16 cellular contexts compared by ENCODE assay signal in the genomic region with DNA sequence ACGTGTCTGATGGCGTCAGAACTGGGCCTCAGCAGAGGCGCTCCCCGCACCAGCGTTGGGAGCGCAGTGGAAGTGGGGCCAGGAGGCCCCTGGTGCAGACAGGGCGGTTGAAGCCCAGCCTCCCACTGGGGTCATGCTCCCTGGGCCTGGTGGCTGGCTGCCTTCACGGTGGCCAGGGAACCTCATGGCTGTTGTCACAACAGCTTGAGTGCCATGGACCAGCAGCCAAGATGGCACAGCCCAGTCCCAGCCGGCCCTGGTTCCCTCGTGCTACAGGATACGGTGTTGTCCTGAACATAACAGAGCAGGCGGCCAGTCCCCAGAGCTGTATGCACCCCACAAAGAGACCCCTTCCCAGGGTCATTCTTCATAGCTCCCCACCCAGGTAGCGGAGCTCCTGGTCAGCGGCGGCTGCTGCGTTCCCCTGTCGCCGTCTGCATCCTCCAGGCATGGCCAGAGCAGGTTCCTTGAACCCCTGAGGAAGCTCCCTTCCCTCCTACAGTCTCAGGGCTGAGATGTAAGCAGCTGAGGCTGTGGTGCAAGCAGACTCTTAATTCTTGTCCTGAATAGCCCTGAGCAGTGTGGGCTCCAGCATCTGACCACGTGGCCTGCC. TPM values are rescaled to one million over a fixed set of nuclear protein-coding genes. Genes with fewer than 3 reads are reported as not detected.
DNase-seq lines count a peak whose midpoint lies in the region; ATAC-seq and TF ChIP-seq lines count a peak whose summit lies in the region.
"Had no signal": no experiment of that assay in that cellular context is flagged by ENCODE, and none has a peak within 500 bp of the region (broad histone marks: within the 10 kb centered on the region; RNA-seq: fewer than 3 reads in every experiment).

No MANE protein-coding gene starts in this region.

- H3K27ac ChIP-seq in body of pancreas (no peak overlapping the region), heart right ventricle (no peak overlapping the region), osteoblast (ENCODE audit: low read depth, low read length) (no peak overlapping the region)
- H3K27ac ChIP-seq: 22Rv1, BLaER1 had no signal

- no peaks in the 10 kb centered on the region for H3K9me3 Mint-ChIP-seq in activated naive CD8-positive, alpha-beta T cell treated with anti-CD3 and anti-CD28 coated beads, Interleukin-2, amount 10 ng/mL, durations not matched to agents 7 days and 5 days
- H3K9me3 Mint-ChIP-seq in activated naive CD8-positive, alpha-beta T cell treated with anti-CD3 and anti-CD28 coated beads for 36 hours = no peaks in the 10 kb centered on the region
- H3K9me3 Mint-ChIP-seq in activated T-cell treated with anti-CD3 and anti-CD28 coated beads, Interleukin-2, amount 50 U/mL, for 24 hours = no peaks in the 10 kb centered on the region
- H3K9me3 Mint-ChIP-seq in stimulated activated naive CD8-positive, alpha-beta T cell treated with anti-CD3 and anti-CD28 coated beads, Interleukin-15, amount 100 ng/mL, for 72 hours = no peaks in the 10 kb centered on the region
- H3K9me3 Mint-ChIP-seq: CD8-positive, alpha-beta memory T cell had no signal

- H3K27ac Mint-ChIP-seq in activated naive CD8-positive, alpha-beta T cell treated with anti-CD3 and anti-CD28 coated beads, Interleukin-2, amount 10 ng/mL, durations not matched to agents 7 days and 5 days = no peak overlapping the region
- H3K27ac Mint-ChIP-seq in activated naive CD8-positive, alpha-beta T cell treated with anti-CD3 and anti-CD28 coated beads for 36 hours = no peak overlapping the region
- H3K27ac Mint-ChIP-seq in activated T-cell treated with anti-CD3 and anti-CD28 coated beads, Interleukin-2, amount 50 U/mL, for 24 hours = no peak overlapping the region
- no peak overlapping the region for H3K27ac Mint-ChIP-seq in stimulated activated naive CD8-positive, alpha-beta T cell treated with anti-CD3 and anti-CD28 coated beads, Interleukin-15, amount 100 ng/mL, for 72 hours
- H3K27ac Mint-ChIP-seq: GM23338 had no signal

- H3K27me3 ChIP-seq in body of pancreas (no peaks in the 10 kb centered on the region), heart right ventricle (no peaks in the 10 kb centered on the region), osteoblast (ENCODE audit: insufficient read depth, low read length) (no peaks in the 10 kb centered on the region)
- H3K27me3 ChIP-seq: BLaER1 had no signal

- no peak for ATAC-seq in activated naive CD8-positive, alpha-beta T cell treated with anti-CD3 and anti-CD28 coated beads, Interleukin-2, amount 10 ng/mL, durations not matched to agents 7 days and 5 days (ENCODE audit: low read depth)
- ATAC-seq in body of pancreas = peak; percentile 12
- ATAC-seq in heart right ventricle = peak in 5 of 8 donors; percentile 32 to 91 (median 56)
- no peak for ATAC-seq in stimulated activated naive CD8-positive, alpha-beta T cell treated with anti-CD3 and anti-CD28 coated beads, Interleukin-15, amount 100 ng/mL, for 72 hours
- ATAC-seq: GM12878, GM23338 had no signal

- WGBS in body of pancreas, 2 donors = 93 to 98% methylated on average over 7 to 18 of the region's 19 CpGs
- WGBS in heart right ventricle, 2 donors = 89 to 91% methylated on average over 19 of the region's 19 CpGs

- TF ChIP-seq CTCF in body of pancreas (IDR thresholded peaks at IDR 0.05) (no peak), heart right ventricle (IDR thresholded peaks at IDR 0.05) (no peak), osteoblast (IDR thresholded peaks at IDR 0.05; ENCODE audit: extremely low read depth, low read depth, low read length) (no peak)

- no peak overlapping the region for H3K4me2 ChIP-seq in osteoblast (ENCODE audit: insufficient read depth, low read length)
- H3K4me2 ChIP-seq: BLaER1, GM23338 had no signal

- H3K4me1 Mint-ChIP-seq in activated naive CD8-positive, alpha-beta T cell treated with anti-CD3 and anti-CD28 coated beads, Interleukin-2, amount 10 ng/mL, durations not matched to agents 7 days and 5 days = no peaks in the 10 kb centered on the region
- H3K4me1 Mint-ChIP-seq in activated naive CD8-positive, alpha-beta T cell treated with anti-CD3 and anti-CD28 coated beads for 36 hours = no peaks in the 10 kb centered on the region
- no peaks in the 10 kb centered on the region for H3K4me1 Mint-ChIP-seq in activated T-cell treated with anti-CD3 and anti-CD28 coated beads, Interleukin-2, amount 50 U/mL, for 24 hours (ENCODE audit: low read depth)
- H3K4me1 Mint-ChIP-seq in stimulated activated naive CD8-positive, alpha-beta T cell treated with anti-CD3 and anti-CD28 coated beads, Interleukin-15, amount 100 ng/mL, for 72 hours = no peaks in the 10 kb centered on the region
- H3K4me1 Mint-ChIP-seq: CD8-positive, alpha-beta memory T cell; GM23338 had no signal

- no peak overlapping the region for H3K4me3 Mint-ChIP-seq in activated naive CD8-positive, alpha-beta T cell treated with anti-CD3 and anti-CD28 coated beads, Interleukin-2, amount 10 ng/mL, durations not matched to agents 7 days and 5 days
- no peak overlapping the region for H3K4me3 Mint-ChIP-seq in activated naive CD8-positive, alpha-beta T cell treated with anti-CD3 and anti-CD28 coated beads for 36 hours
- no peak overlapping the region for H3K4me3 Mint-ChIP-seq in activated T-cell treated with anti-CD3 and anti-CD28 coated beads, Interleukin-2, amount 50 U/mL, for 24 hours
- H3K4me3 Mint-ChIP-seq in stimulated activated naive CD8-positive, alpha-beta T cell treated with anti-CD3 and anti-CD28 coated beads, Interleukin-15, amount 100 ng/mL, for 72 hours = no peak overlapping the region
- H3K4me3 Mint-ChIP-seq: CD8-positive, alpha-beta memory T cell; GM23338 had no signal

- peaks cover 29% of the 10 kb centered on the region for H3K79me2 ChIP-seq in osteoblast (ENCODE audit: insufficient read depth, low read length)

- H3K27me3 Mint-ChIP-seq in activated naive CD8-positive, alpha-beta T cell treated with anti-CD3 and anti-CD28 coated beads, Interleukin-2, amount 10 ng/mL, durations not matched to agents 7 days and 5 days = no peaks in the 10 kb centered on the region
- no peaks in the 10 kb centered on the region for H3K27me3 Mint-ChIP-seq in activated naive CD8-positive, alpha-beta T cell treated with anti-CD3 and anti-CD28 coated beads for 36 hours
- no peaks in the 10 kb centered on the region for H3K27me3 Mint-ChIP-seq in activated T-cell treated with anti-CD3 and anti-CD28 coated beads, Interleukin-2, amount 50 U/mL, for 24 hours
- H3K27me3 Mint-ChIP-seq in stimulated activated naive CD8-positive, alpha-beta T cell treated with anti-CD3 and anti-CD28 coated beads, Interleukin-15, amount 100 ng/mL, for 72 hours = no peaks in the 10 kb centered on the region
- H3K27me3 Mint-ChIP-seq: CD8-positive, alpha-beta memory T cell had no signal

- DNase-seq in activated naive CD8-positive, alpha-beta T cell treated with anti-CD3 and anti-CD28 coated beads, Interleukin-2, amount 10 ng/mL, durations not matched to agents 7 days and 5 days = peak; percentile 24
- DNase-seq in activated naive CD8-positive, alpha-beta T cell treated with anti-CD3 and anti-CD28 coated beads for 36 hours = no peak
- DNase-seq in body of pancreas (no peak), heart right ventricle (no peak), osteoblast (ENCODE audit: insufficient read length, low spot score, missing footprints) (peak; percentile 59), EL (no peak)
- no peak for DNase-seq in activated T-cell treated with anti-CD3 and anti-CD28 coated beads, Interleukin-2, amount 50 U/mL, for 24 hours
- DNase-seq in stimulated activated naive CD8-positive, alpha-beta T cell treated with anti-CD3 and anti-CD28 coated beads, Interleukin-15, amount 100 ng/mL, for 72 hours = no peak
- DNase-seq: AML-193; Caco-2; CD8-positive, alpha-beta memory T cell; DMS53 had no signal

- peaks cover 28% of the 10 kb centered on the region for H4K20me1 ChIP-seq in osteoblast (ENCODE audit: insufficient read depth, low read length)

- intact Hi-C loops in body of pancreas (cut with DNase I) = no loop called here
- intact Hi-C loops in heart right ventricle (cut with DNase I) = no loop called here

- no peak overlapping the region for H2AFZ ChIP-seq in osteoblast (ENCODE audit: low read length)
- H2AFZ ChIP-seq: GM23338 had no signal

- POLR2A ChIA-PET in activated naive CD8-positive, alpha-beta T cell treated with anti-CD3 and anti-CD28 coated beads, Interleukin-2, amount 10 ng/mL, durations not matched to agents 7 days and 5 days (lab: Charles Lee) = interaction anchor here (0.6 kb wide), 1 partner anchor 163 kb away, joined by 3 read pairs; no protein-coding TSS in a partner anchor

- H3K9me3 ChIP-seq in body of pancreas (no peaks in the 10 kb centered on the region), heart right ventricle (no peaks in the 10 kb centered on the region), osteoblast (ENCODE audit: low read depth, low read length) (no peaks in the 10 kb centered on the region)
- H3K9me3 ChIP-seq: Caco-2 had no signal

- H3K36me3 Mint-ChIP-seq in activated naive CD8-positive, alpha-beta T cell treated with anti-CD3 and anti-CD28 coated beads, Interleukin-2, amount 10 ng/mL, durations not matched to agents 7 days and 5 days = peaks cover 1% of the 10 kb centered on the region
- H3K36me3 Mint-ChIP-seq in activated naive CD8-positive, alpha-beta T cell treated with anti-CD3 and anti-CD28 coated beads for 36 hours = peaks cover 1% of the 10 kb centered on the region
- H3K36me3 Mint-ChIP-seq in activated T-cell treated with anti-CD3 and anti-CD28 coated beads, Interleukin-2, amount 50 U/mL, for 24 hours (ENCODE audit: low read depth) = peaks cover 33% of the 10 kb centered on the region

- H3K4me1 ChIP-seq in body of pancreas (no peaks in the 10 kb centered on the region), heart right ventricle (peaks cover 0 to 3% (median 0%) of the 10 kb centered on the region in 9 donors), osteoblast (ENCODE audit: insufficient read depth, low read length) (peaks cover 19% of the 10 kb centered on the region)
- H3K4me1 ChIP-seq: Caco-2 had no signal

- H3K4me3 ChIP-seq in body of pancreas = no peak overlapping the region
- H3K4me3 ChIP-seq in heart right ventricle = no peak overlapping the region
- no peak overlapping the region for H3K4me3 ChIP-seq in osteoblast (ENCODE audit: insufficient read depth, low read length)
- H3K4me3 ChIP-seq: BLaER1, GM12878, GM23338 had no signal

- H3K36me3 ChIP-seq in body of pancreas (replicated peaks in 1 of 2; ENCODE audit: insufficient read depth in 1 of 2, low read depth in 2 of 2) = peaks cover 0 to 5% of the 10 kb centered on the region in 2 donors
- H3K36me3 ChIP-seq in heart right ventricle = peaks cover 0 to 63% (median 10%) of the 10 kb centered on the region in 9 donors
- peaks cover 21% of the 10 kb centered on the region for H3K36me3 ChIP-seq in osteoblast (ENCODE audit: insufficient read depth, low read length)

- no peak for TF ChIP-seq POLR2A in body of pancreas (IDR thresholded peaks at IDR 0.05)

RNA-seq across cellular contexts. Expression of a gene that starts 29.7 kb away (rescaled TPM):
- total RNA-seq in activated naive CD8-positive, alpha-beta T cell treated with anti-CD3 and anti-CD28 coated beads, Interleukin-2, amount 10 ng/mL, durations not matched to agents 7 days and 5 days = 10 to 100 TPM; 58.1 to 60.9 TPM
- 10 to 100 TPM; 24.5 to 24.9 TPM for total RNA-seq in activated naive CD8-positive, alpha-beta T cell treated with anti-CD3 and anti-CD28 coated beads for 36 hours
- total RNA-seq in body of pancreas (100 to 1,000 TPM in 1 of 2 donors, 10 to 100 TPM in 1; 62.8 to 113 TPM), heart right ventricle (10 to 100 TPM; 21.8 to 41.1 (median 30.3) TPM), osteoblast (49.2 and 55.4 TPM in 2 replicates)
- 100 to 1,000 TPM in 1 of 2 donors, 10 to 100 TPM in 1; 47.7 to 176 TPM for polyA plus RNA-seq in heart right ventricle

RNA-seq across cellular contexts. Expression of a gene that starts 31.0 kb away (rescaled TPM):
- total RNA-seq in activated naive CD8-positive, alpha-beta T cell treated with anti-CD3 and anti-CD28 coated beads, Interleukin-2, amount 10 ng/mL, durations not matched to agents 7 days and 5 days = 10 to 100 TPM; 28.7 to 36.3 TPM
- 10 to 100 TPM; 17.2 to 20.1 TPM for total RNA-seq in activated naive CD8-positive, alpha-beta T cell treated with anti-CD3 and anti-CD28 coated beads for 36 hours
- total RNA-seq in body of pancreas (10 to 100 TPM; 13.5 to 33.3 TPM), heart right ventricle (10 to 100 TPM in 1 of 10 donors, 1 to 10 TPM in 9; 4.9 to 13.8 (median 7.3) TPM), osteoblast (10.0 and 16.3 TPM in 2 replicates)
- 10 to 100 TPM in 1 of 2 donors, 1 to 10 TPM in 1; 3.0 to 17.9 TPM for polyA plus RNA-seq in heart right ventricle

RNA-seq across cellular contexts. Expression of a gene that starts 31.3 kb away (rescaled TPM):
- total RNA-seq in activated naive CD8-positive, alpha-beta T cell treated with anti-CD3 and anti-CD28 coated beads, Interleukin-2, amount 10 ng/mL, durations not matched to agents 7 days and 5 days = 100 to 1,000 TPM in 1 of 2 experiments, 10 to 100 TPM in 1; 91.6 to 103 TPM
- 100 to 1,000 TPM; 187 to 190 TPM for total RNA-seq in activated naive CD8-positive, alpha-beta T cell treated with anti-CD3 and anti-CD28 coated beads for 36 hours
- 10 to 100 TPM; 51.4 to 99.6 TPM for total RNA-seq in body of pancreas
- total RNA-seq in heart right ventricle = 10 to 100 TPM; 57.8 to 94.9 (median 76.2) TPM
- polyA plus RNA-seq in heart right ventricle = 100 to 1,000 TPM in 1 of 2 donors, 10 to 100 TPM in 1; 84.7 to 141 TPM
- total RNA-seq in osteoblast = 40.5 and 47.1 TPM in 2 replicates

RNA-seq across cellular contexts. Expression of a gene that starts 35.7 kb away (rescaled TPM):
- total RNA-seq in activated naive CD8-positive, alpha-beta T cell treated with anti-CD3 and anti-CD28 coated beads, Interleukin-2, amount 10 ng/mL, durations not matched to agents 7 days and 5 days = 100 to 1,000 TPM; 146 to 157 TPM
- total RNA-seq in activated naive CD8-positive, alpha-beta T cell treated with anti-CD3 and anti-CD28 coated beads for 36 hours = 10 to 100 TPM; 46.7 to 47.3 TPM
- total RNA-seq in body of pancreas = 100 to 1,000 TPM in 1 of 2 donors, 10 to 100 TPM in 1; 79.9 to 103 TPM
- 10 to 100 TPM; 61.3 to 96.0 (median 71.7) TPM for total RNA-seq in heart right ventricle
- polyA plus RNA-seq in heart right ventricle = 100 to 1,000 TPM in 1 of 2 donors, 10 to 100 TPM in 1; 31.2 to 126 TPM
- total RNA-seq in osteoblast = 64.1 and 71.0 TPM in 2 replicates

RNA-seq across cellular contexts. Expression of a gene that starts 40.7 kb away (rescaled TPM):
- 10 to 100 TPM; 67.8 to 74.1 TPM for total RNA-seq in activated naive CD8-positive, alpha-beta T cell treated with anti-CD3 and anti-CD28 coated beads, Interleukin-2, amount 10 ng/mL, durations not matched to agents 7 days and 5 days
- 10 to 100 TPM; 12.3 to 12.8 TPM for total RNA-seq in activated naive CD8-positive, alpha-beta T cell treated with anti-CD3 and anti-CD28 coated beads for 36 hours
- 10 to 100 TPM; 95.9 to 97.8 TPM for total RNA-seq in body of pancreas
- 10 to 100 TPM; 25.1 to 52.4 (median 27.1) TPM for total RNA-seq in heart right ventricle
- polyA plus RNA-seq in heart right ventricle = 10 to 100 TPM; 52.0 to 97.7 TPM
- total RNA-seq in osteoblast = 33.6 and 42.3 TPM in 2 replicates

Comparison
In these comparisons a context has a peak if more than half of its experiments do, and no peak if none do; other contexts are left out.
1. DNase-seq: peak in activated naive CD8-positive, alpha-beta T cell treated with anti-CD3 and anti-CD28 coated beads, Interleukin-2, amount 10 ng/mL, durations not matched to agents 7 days and 5 days (single experiment) and osteoblast (single experiment); none in activated naive CD8-positive, alpha-beta T cell treated with anti-CD3 and anti-CD28 coated beads for 36 hours (single experiment), body of pancreas (0 of 4), heart right ventricle (0 of 2), EL (single experiment), activated T-cell treated with anti-CD3 and anti-CD28 coated beads, Interleukin-2, amount 50 U/mL, for 24 hours (single experiment) and stimulated activated naive CD8-positive, alpha-beta T cell treated with anti-CD3 and anti-CD28 coated beads, Interleukin-15, amount 100 ng/mL, for 72 hours (0 of 2).
2. ATAC-seq: peak in body of pancreas (single experiment) and heart right ventricle (5 of 8); none in activated naive CD8-positive, alpha-beta T cell treated with anti-CD3 and anti-CD28 coated beads, Interleukin-2, amount 10 ng/mL, durations not matched to agents 7 days and 5 days (single experiment) and stimulated activated naive CD8-positive, alpha-beta T cell treated with anti-CD3 and anti-CD28 coated beads, Interleukin-15, amount 100 ng/mL, for 72 hours (single experiment).